In the genomic region with DNA sequence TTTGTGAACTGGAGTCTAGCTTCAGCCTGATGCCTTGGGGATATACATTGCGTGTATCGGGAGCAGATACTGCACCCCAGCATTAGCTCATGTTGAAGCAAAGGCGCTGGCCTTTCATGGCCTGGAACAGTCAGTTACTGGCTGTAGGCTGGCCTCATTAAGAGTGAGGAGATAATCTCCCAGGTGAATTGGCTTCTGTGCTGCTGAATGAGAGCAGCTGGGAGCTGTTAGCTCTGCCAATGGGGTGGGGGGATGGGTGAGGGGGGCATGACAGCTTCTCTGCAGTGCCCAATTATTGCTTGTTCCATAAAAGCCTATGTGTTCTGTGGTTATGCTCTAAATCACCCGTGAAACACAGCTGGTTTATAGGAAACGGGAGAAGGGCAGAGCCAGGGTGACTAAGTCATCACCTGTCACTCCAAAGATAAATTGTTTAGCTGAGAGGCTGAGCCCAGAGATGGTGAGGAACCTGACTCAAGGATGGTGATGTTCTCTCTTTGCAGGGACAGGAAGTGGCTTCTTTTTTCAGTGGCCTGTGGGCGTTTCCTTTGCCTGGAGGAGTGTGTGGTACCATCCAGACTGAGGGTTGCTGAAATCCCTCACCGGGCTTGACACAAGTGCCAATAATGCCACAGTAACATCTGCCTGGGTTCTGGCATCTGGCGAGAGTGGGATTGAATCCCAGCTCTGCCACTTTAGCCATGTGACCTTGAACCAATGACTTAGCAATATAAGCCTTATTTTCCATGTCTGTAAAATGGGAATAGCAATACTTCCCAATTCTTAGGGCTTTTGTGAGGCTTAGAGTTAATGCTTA, we compare ENCODE assay signal across 8 cellular contexts.
A peak's percentile ranks its signal among the peaks of the same experiment; 100 is the strongest.
DNase-seq lines count a peak whose midpoint lies in the region; ATAC-seq lines count a peak whose summit lies in the region.

No MANE protein-coding gene starts in this region.

- H3K36me3 ChIP-seq in Karpas-422 (ENCODE audit: insufficient read depth, low read length): no peaks in the 10 kb centered on the region
- no peaks in the 10 kb centered on the region for H3K36me3 ChIP-seq in SK-N-MC (ENCODE audit: insufficient read depth, low read length)

- no peaks in the 10 kb centered on the region for H3K79me2 ChIP-seq in Karpas-422 (ENCODE audit: low read length)

- no peak overlapping the region for H3K4me2 ChIP-seq in Karpas-422 (ENCODE audit: low read depth, low read length, poor library complexity, severe bottlenecking)

- H3K27ac ChIP-seq in Karpas-422 (ENCODE audit: low read length) (no peak overlapping the region), SK-N-MC (no peak overlapping the region)

- no peaks in the 10 kb centered on the region for H4K20me1 ChIP-seq in Karpas-422 (ENCODE audit: insufficient read depth, low read depth, low read length)

- H2AFZ ChIP-seq in Karpas-422 (ENCODE audit: low read length): no peak overlapping the region

- DNase-seq in DMS79 treated with DMSO at 0.1 percent for 48 hours (lab: John Stamatoyannopoulos, UW) (peak; percentile 96), Karpas-422 (peak; percentile 62), SK-N-MC (ENCODE audit: low read depth, low spot score) (peak; percentile 26), islet precursor cell (peak; percentile 86), NCI-H146 (lab: John Stamatoyannopoulos, UW) (no peak)
- peak in 3 of 4 experiments; percentile 18 to 59 (median 39) for DNase-seq in activated naive CD4-positive, alpha-beta T cell (lab: John Stamatoyannopoulos, UW)
- peak; percentile 46 for DNase-seq in stimulated activated CD8-positive, alpha-beta memory T cell treated with anti-CD3 and anti-CD28 coated beads, Interleukin-12 subunit alpha, Interleukin-12 subunit beta, amount 100 ng/mL, for 1 hour (ENCODE audit: low read depth)

- 0 out of 2 replicates have a peak, but pooled peaks cover 3% of the 10 kb centered on the region for H3K9me3 ChIP-seq in Karpas-422 (ENCODE audit: low read length)
- no peaks in the 10 kb centered on the region for H3K9me3 ChIP-seq in SK-N-MC (ENCODE audit: low read depth, low read length)

- H3K4me3 ChIP-seq in Karpas-422 (ENCODE audit: low read length): no peak overlapping the region
- no peak overlapping the region for H3K4me3 ChIP-seq in SK-N-MC

- no peaks in the 10 kb centered on the region for H3K27me3 ChIP-seq in Karpas-422 (ENCODE audit: low read length)

- peaks cover 4% of the 10 kb centered on the region; the same call in 1 of the 2 replicates for H3K4me1 ChIP-seq in Karpas-422 (ENCODE audit: low read length)

- H3K9ac ChIP-seq in Karpas-422 (ENCODE audit: low read length): no peak overlapping the region
- H3K9ac ChIP-seq in SK-N-MC (ENCODE audit: insufficient read length): no peak overlapping the region

- no peaks in the 10 kb centered on the region for H3K9me2 ChIP-seq in Karpas-422 (replicated peaks; ENCODE audit: insufficient read depth, low read length)

- peak; percentile 68 for ATAC-seq in GM21717 (IDR thresholded peaks at IDR 0.05; ENCODE audit: unreplicated experiment)
